ENCODE assay signal across 39 cellular contexts in genomic region chr21:29985866-29986265, GRCh38. TPM values are rescaled to one million over a fixed set of nuclear protein-coding genes. Genes with fewer than 3 reads are reported as not detected.
"Had no signal": no experiment of that assay in that cellular context is flagged by ENCODE, and none has a peak within 500 bp of the region (broad histone marks: within the 10 kb centered on the region; RNA-seq: fewer than 3 reads in every experiment).

No MANE protein-coding gene starts in this region.

- H3K4me3 ChIP-seq: MG63 had no signal

- H3K9me3 ChIP-seq: MG63 had no signal

- H3K27me3 ChIP-seq: MG63 had no signal

- H3K36me3 ChIP-seq: MG63 had no signal

- H3K9ac ChIP-seq: KMS-11 had no signal

- DNase-seq: Karpas-422, Kasumi-1, MG63, MM.1S, MV-4-11, NCI-H1048, NCI-H1092, NCI-H1092 treated with DMSO at 0.1 percent for 48 hours, NCI-H1105, NCI-H1105 treated with DMSO at 0.1 percent for 48 hours, NCI-H1417, NCI-H1417 treated with DMSO at 0.1 percent for 48 hours, NCI-H1436, NCI-H1436 treated with DMSO at 0.1 percent for 48 hours, NCI-H146, NCI-H1694, NCI-H1694 treated with DMSO at 0.1 percent for 48 hours, NCI-H187, NCI-H187 treated with DMSO at 0.1 percent for 48 hours, NCI-H1930, NCI-H2029, NCI-H2029 treated with DMSO at 0.1 percent for 48 hours, NCI-H2081, NCI-H2081 treated with DMSO at 0.1 percent for 48 hours, NCI-H2107, NCI-H2171, NCI-H2171 treated with DMSO at 0.1 percent for 48 hours, NCI-H2227 treated with DMSO at 0.1 percent for 48 hours, NCI-H226, NCI-H345, NCI-H446, NCI-H446 treated with DMSO at 0.1 percent for 48 hours, NCI-H510A, NCI-H510A treated with DMSO at 0.1 percent for 48 hours had no signal

- H3K27ac ChIP-seq: KMS-11 had no signal

RNA-seq across cellular contexts. Expression of gene GRIK1, which starts 46.1 kb away (rescaled TPM):
- total RNA-seq: LHCN-M2, M059J, MCF 10A, NCI-H460 had no signal
